23 cellular contexts compared by ENCODE assay signal in genomic region chr12:39966738-39967137, GRCh38.
"Had no signal": no experiment of that assay in that cellular context is flagged by ENCODE, and none has a peak within 500 bp of the region (broad histone marks: within the 10 kb centered on the region; RNA-seq: fewer than 3 reads in every experiment).

No MANE protein-coding gene starts in this region.

- ATAC-seq: activated CD4-positive, alpha-beta T cell treated with anti-CD3 and anti-CD28 coated beads for 36 hours; stimulated activated naive CD8-positive, alpha-beta T cell treated with anti-CD3 and anti-CD28 coated beads, Interleukin-15, Interleukin-2, amounts not matched to agents 100 U/mL and 50 U/mL, for 24 hours; T-cell had no signal

- H3K4me3 ChIP-seq: esophagus muscularis mucosa, left ventricle myocardium inferior, lung, ovary, right lobe of liver, thoracic aorta, vagina had no signal

- H3K27ac Mint-ChIP-seq: activated B cell treated with CpG ODN at 0.5 μM for 24 hours; activated CD4-positive, alpha-beta T cell treated with anti-CD3 and anti-CD28 coated beads for 36 hours; activated naive CD8-positive, alpha-beta T cell treated with anti-CD3 and anti-CD28 coated beads, Interleukin-2, amount 10 ng/mL, durations not matched to agents 7 days and 5 days; dendritic cell treated with granulocyte-macrophage colony-stimulating factor and Interleukin-4, amounts not matched to agents 40 ng/mL and 50 ng/mL, for 4 days; nephron progenitor cell; T-cell had no signal

- H3K27me3 Mint-ChIP-seq: activated B cell treated with CpG ODN at 0.5 μM for 24 hours; activated CD4-positive, alpha-beta T cell treated with anti-CD3 and anti-CD28 coated beads for 36 hours; activated naive CD8-positive, alpha-beta T cell treated with anti-CD3 and anti-CD28 coated beads, Interleukin-2, amount 10 ng/mL, durations not matched to agents 7 days and 5 days; dendritic cell treated with granulocyte-macrophage colony-stimulating factor and Interleukin-4, amounts not matched to agents 40 ng/mL and 50 ng/mL, for 4 days; progenitor cell of endocrine pancreas; T-cell had no signal

- H3K4me1 ChIP-seq: esophagus muscularis mucosa had no signal

- H3K36me3 Mint-ChIP-seq: activated naive CD8-positive, alpha-beta T cell treated with anti-CD3 and anti-CD28 coated beads, Interleukin-2, amount 10 ng/mL, durations not matched to agents 7 days and 5 days; T-cell had no signal

- H3K9me3 ChIP-seq: esophagus muscularis mucosa, left ventricle myocardium inferior, ovary, right lobe of liver, vagina had no signal

- H3K4me3 Mint-ChIP-seq: activated B cell treated with CpG ODN at 0.5 μM for 24 hours; activated CD4-positive, alpha-beta T cell treated with anti-CD3 and anti-CD28 coated beads for 36 hours; activated naive CD8-positive, alpha-beta T cell treated with anti-CD3 and anti-CD28 coated beads, Interleukin-2, amount 10 ng/mL, durations not matched to agents 7 days and 5 days; dendritic cell treated with granulocyte-macrophage colony-stimulating factor and Interleukin-4, amounts not matched to agents 40 ng/mL and 50 ng/mL, for 4 days; nephron progenitor cell; T-cell had no signal

- H3K27ac ChIP-seq: esophagus muscularis mucosa, left ventricle myocardium inferior, ovary, right lobe of liver, thoracic aorta, vagina had no signal

- H3K4me1 Mint-ChIP-seq: activated B cell treated with CpG ODN at 0.5 μM for 24 hours; activated CD4-positive, alpha-beta T cell treated with anti-CD3 and anti-CD28 coated beads for 36 hours; activated naive CD8-positive, alpha-beta T cell treated with anti-CD3 and anti-CD28 coated beads, Interleukin-2, amount 10 ng/mL, durations not matched to agents 7 days and 5 days; nephron progenitor cell; T-cell had no signal

- H3K27me3 ChIP-seq: esophagus muscularis mucosa, ovary, right lobe of liver, vagina had no signal

- H3K36me3 ChIP-seq: esophagus muscularis mucosa, left ventricle myocardium inferior, ovary, thoracic aorta, vagina had no signal

- DNase-seq: activated B cell treated with CpG ODN at 0.5 μM for 24 hours; activated CD4-positive, alpha-beta T cell treated with anti-CD3 and anti-CD28 coated beads for 36 hours; activated CD4-positive, alpha-beta T cell treated with anti-CD3 and anti-CD28 coated beads, Interleukin-2, amount 50 U/mL, for 48 hours; activated CD8-positive, alpha-beta memory T cell treated with anti-CD3 and anti-CD28 coated beads for 24 hours; activated effector memory CD4-positive, alpha-beta T cell treated with Interleukin-2 at 50 U/mL for 16 hours; activated naive CD4-positive, alpha-beta T cell treated with Interleukin-2 at 50 U/mL for 16 hours; activated naive CD8-positive, alpha-beta T cell treated with anti-CD3 and anti-CD28 coated beads, Interleukin-2, amount 10 ng/mL, durations not matched to agents 7 days and 5 days; amniotic stem cell; foreskin melanocyte; left ventricle myocardium inferior; nephron progenitor cell; ovary; right lobe of liver; stimulated activated CD4-positive, alpha-beta T cell treated with anti-CD3 and anti-CD28 coated beads, Interleukin-4, amount 100 ng/mL, for 1 hour; stimulated activated naive CD8-positive, alpha-beta T cell treated with anti-CD3 and anti-CD28 coated beads, Interleukin-15, Interleukin-2, amounts not matched to agents 100 U/mL and 50 U/mL, for 24 hours; T-cell; trophoblast cell had no signal
